ENCODE assay signal across 19 cellular contexts in the genomic region with DNA sequence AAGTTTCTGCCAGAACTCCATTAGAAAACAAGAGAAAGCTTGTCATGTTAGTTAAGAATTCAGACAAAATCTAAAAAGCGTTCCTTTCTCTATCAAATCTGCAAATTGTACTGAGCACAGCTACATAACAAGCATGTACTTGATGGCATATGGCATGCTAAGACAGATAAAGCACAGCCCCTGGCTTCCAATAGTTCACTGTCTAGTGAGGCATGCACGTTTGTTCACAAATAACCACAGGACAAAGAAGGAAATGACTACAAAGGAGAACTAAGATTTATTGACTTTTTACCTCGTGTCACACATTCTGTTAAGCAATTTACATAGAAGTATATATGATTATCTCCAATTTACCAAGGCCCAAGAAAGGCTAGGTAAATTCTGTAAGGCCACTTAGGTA.
DNase-seq lines count a peak whose midpoint lies in the region; ATAC-seq lines count a peak whose summit lies in the region.
"Had no signal": no experiment of that assay in that cellular context is flagged by ENCODE, and none has a peak within 500 bp of the region (broad histone marks: within the 10 kb centered on the region; RNA-seq: fewer than 3 reads in every experiment).

No MANE protein-coding gene starts in this region.

- H3K27ac Mint-ChIP-seq in activated CD8-positive, alpha-beta T cell treated with anti-CD3 and anti-CD28 coated beads, Interleukin-2, amount 10 ng/mL, durations not matched to agents 7 days and 5 days: no peak overlapping the region
- H3K27ac Mint-ChIP-seq: activated CD4-positive, alpha-beta T cell treated with anti-CD3 and anti-CD28 coated beads for 36 hours; neural progenitor cell had no signal

- H3K36me3 Mint-ChIP-seq in activated CD8-positive, alpha-beta T cell treated with anti-CD3 and anti-CD28 coated beads, Interleukin-2, amount 10 ng/mL, durations not matched to agents 7 days and 5 days (ENCODE audit: low read depth): no peaks in the 10 kb centered on the region
- H3K36me3 Mint-ChIP-seq: neural progenitor cell had no signal

- POLR2A ChIA-PET in activated CD8-positive, alpha-beta T cell treated with anti-CD3 and anti-CD28 coated beads, Interleukin-2, amount 10 ng/mL, durations not matched to agents 7 days and 5 days (lab: Charles Lee): no interaction called here

- H3K4me3 Mint-ChIP-seq in activated CD8-positive, alpha-beta T cell treated with anti-CD3 and anti-CD28 coated beads, Interleukin-2, amount 10 ng/mL, durations not matched to agents 7 days and 5 days: no peak overlapping the region
- H3K4me3 Mint-ChIP-seq: activated CD4-positive, alpha-beta T cell treated with anti-CD3 and anti-CD28 coated beads for 36 hours; neural progenitor cell had no signal

- ATAC-seq in GM18858 (IDR thresholded peaks at IDR 0.05; ENCODE audit: unreplicated experiment): peak; percentile 44
- ATAC-seq in HG02870 (IDR thresholded peaks at IDR 0.05; ENCODE audit: unreplicated experiment): peak; percentile 59
- ATAC-seq in esophagus mucosa: peak; percentile 67
- ATAC-seq in activated CD8-positive, alpha-beta T cell treated with anti-CD3 and anti-CD28 coated beads, Interleukin-2, amount 10 ng/mL, durations not matched to agents 7 days and 5 days: no peak
- ATAC-seq in GM21825 (IDR thresholded peaks at IDR 0.05; ENCODE audit: unreplicated experiment): no peak
- ATAC-seq: activated CD4-positive, alpha-beta T cell treated with anti-CD3 and anti-CD28 coated beads for 36 hours; left colon had no signal

- H3K27me3 Mint-ChIP-seq in activated CD8-positive, alpha-beta T cell treated with anti-CD3 and anti-CD28 coated beads, Interleukin-2, amount 10 ng/mL, durations not matched to agents 7 days and 5 days (ENCODE audit: low read depth): no peaks in the 10 kb centered on the region
- H3K27me3 Mint-ChIP-seq: activated CD4-positive, alpha-beta T cell treated with anti-CD3 and anti-CD28 coated beads for 36 hours had no signal

- no peaks in the 10 kb centered on the region for H3K4me1 Mint-ChIP-seq in activated CD8-positive, alpha-beta T cell treated with anti-CD3 and anti-CD28 coated beads, Interleukin-2, amount 10 ng/mL, durations not matched to agents 7 days and 5 days (ENCODE audit: low read depth)
- H3K4me1 Mint-ChIP-seq: activated CD4-positive, alpha-beta T cell treated with anti-CD3 and anti-CD28 coated beads for 36 hours; neural progenitor cell had no signal

- CTCF ChIA-PET in activated CD8-positive, alpha-beta T cell treated with anti-CD3 and anti-CD28 coated beads, Interleukin-2, amount 10 ng/mL, durations not matched to agents 7 days and 5 days (lab: Charles Lee): no interaction called here

- peak; percentile 61 for DNase-seq in NCI-H2171 treated with DMSO at 0.1 percent for 48 hours (lab: John Stamatoyannopoulos, UW)
- no peak for DNase-seq in activated CD8-positive, alpha-beta T cell treated with anti-CD3 and anti-CD28 coated beads, Interleukin-2, amount 10 ng/mL, durations not matched to agents 7 days and 5 days
- DNase-seq in NCI-H1105 treated with DMSO at 0.1 percent for 48 hours (lab: John Stamatoyannopoulos, UW): no peak
- no peak for DNase-seq in NCI-H510A (lab: John Stamatoyannopoulos, UW)
- DNase-seq: activated CD4-positive, alpha-beta T cell treated with anti-CD3 and anti-CD28 coated beads for 36 hours; activated gamma-delta T cell treated with Interleukin-2 at 50 U/mL for 16 hours; anterior cingulate cortex; left colon; NCI-H1092 treated with DMSO at 0.1 percent for 48 hours; NCI-H524 treated with DMSO at 0.1 percent for 48 hours; PC-9; retina; stimulated activated naive CD4-positive, alpha-beta T cell treated with Interleukin-2 at 50 U/mL for 16 hours; upper lobe of left lung had no signal

- no peaks in the 10 kb centered on the region for H3K9me3 Mint-ChIP-seq in activated CD8-positive, alpha-beta T cell treated with anti-CD3 and anti-CD28 coated beads, Interleukin-2, amount 10 ng/mL, durations not matched to agents 7 days and 5 days (ENCODE audit: insufficient read depth)

Comparison
In these comparisons a context has a peak if more than half of its experiments do, and no peak if none do; other contexts are left out.
1. ATAC-seq: peak in GM18858 (single experiment), HG02870 (single experiment) and esophagus mucosa (single experiment); none in activated CD8-positive, alpha-beta T cell treated with anti-CD3 and anti-CD28 coated beads, Interleukin-2, amount 10 ng/mL, durations not matched to agents 7 days and 5 days (single experiment) and GM21825 (single experiment).